In the genomic region with DNA sequence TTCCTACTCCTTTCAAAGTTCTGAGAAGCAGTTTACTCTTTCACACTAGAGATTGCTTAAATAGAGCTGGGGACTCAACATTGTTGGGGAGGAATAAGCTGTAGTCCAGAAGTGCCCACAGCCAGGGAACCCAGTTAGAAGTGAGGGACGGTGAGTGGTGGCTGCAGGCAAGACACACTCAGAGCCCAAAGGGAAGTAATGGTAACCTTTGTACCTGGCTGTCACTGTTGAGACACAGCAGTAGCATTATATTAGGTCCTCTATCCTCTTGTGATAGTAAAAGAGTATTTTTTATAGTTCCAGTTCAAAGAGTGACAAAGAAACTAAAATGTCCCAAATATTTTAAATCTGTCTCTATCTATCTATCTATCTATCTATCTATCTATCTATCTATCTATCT, we compare ENCODE assay signal across 9 cellular contexts.
"Had no signal": no experiment of that assay in that cellular context is flagged by ENCODE, and none has a peak within 500 bp of the region (broad histone marks: within the 10 kb centered on the region; RNA-seq: fewer than 3 reads in every experiment).

No MANE protein-coding gene starts in this region.

- H3K27ac Mint-ChIP-seq: HFFc6 had no signal

- H3K9me3 ChIP-seq: HAP-1 had no signal

- H3K9ac ChIP-seq: GM23248 had no signal

- FAIRE-seq: K562 had no signal

- H3K4me1 ChIP-seq: HAP-1 had no signal

- H3K9me3 Mint-ChIP-seq: HFFc6 had no signal

- DNase-seq: GM23248, GOT3, H7, HFFc6, IMR-90 had no signal

- ATAC-seq: HCT116, K562 had no signal

- H3K27ac ChIP-seq: GM23248, HL-60 had no signal

- H2AFZ ChIP-seq: GM23248 had no signal

- H3K36me3 ChIP-seq: HAP-1 had no signal

- H3K4me3 Mint-ChIP-seq: HFFc6 had no signal

- H3K4me3 ChIP-seq: GM23248, HAP-1, K562 had no signal
